In genomic region chr18:77870894-77871293, GRCh38 we compare ENCODE assay signal across 27 cellular contexts.
"Had no signal": no experiment of that assay in that cellular context is flagged by ENCODE, and none has a peak within 500 bp of the region (broad histone marks: within the 10 kb centered on the region; RNA-seq: fewer than 3 reads in every experiment).

No MANE protein-coding gene starts in this region.

- ATAC-seq: activated naive CD4-positive, alpha-beta T cell treated with anti-CD3 and anti-CD28 coated beads, Interleukin-2, amount 50 U/mL, for 72 hours; activated T-cell treated with anti-CD3 and anti-CD28 coated beads, Interleukin-2, amount 50 U/mL, for 72 hours; esophagus mucosa; T-helper 17 cell had no signal

- H3K27ac ChIP-seq: ascending aorta, breast epithelium, cardiac muscle cell, dorsolateral prefrontal cortex had no signal

- FAIRE-seq: frontal cortex had no signal

- H3K27me3 ChIP-seq: ascending aorta, cardiac muscle cell had no signal

- H3K36me3 ChIP-seq: ascending aorta, breast epithelium, cardiac muscle cell had no signal

- H3K4me3 ChIP-seq: ascending aorta, breast epithelium, cardiac muscle cell, coronary artery, dorsolateral prefrontal cortex had no signal

- DNase-seq: activated CD4-positive, alpha-beta memory T cell treated with anti-CD3 and anti-CD28 coated beads, Interleukin-2, amount 10 ng/mL, durations not matched to agents 7 days and 5 days; activated CD4-positive, alpha-beta T cell treated with anti-CD3 and anti-CD28 coated beads for 1 hour; activated CD4-positive, alpha-beta T cell treated with anti-CD3 and anti-CD28 coated beads for 4 hours; activated CD4-positive, alpha-beta T cell treated with anti-CD3 and anti-CD28 coated beads, Interleukin-2, amount 10 ng/mL, durations not matched to agents 7 days and 5 days; activated CD4-positive, alpha-beta T cell treated with anti-CD3 and anti-CD28 coated beads, Interleukin-2, amount 50 U/mL, for 4 hours; activated CD8-positive, alpha-beta memory T cell treated with anti-CD3 and anti-CD28 coated beads, Interleukin-2, amount 50 U/mL, for 48 hours; activated gamma-delta T cell; activated naive CD4-positive, alpha-beta T cell; activated naive CD4-positive, alpha-beta T cell treated with anti-CD3 and anti-CD28 coated beads, Interleukin-2, amount 10 ng/mL, durations not matched to agents 7 days and 5 days; activated naive CD8-positive, alpha-beta T cell treated with anti-CD3 and anti-CD28 coated beads, Interleukin-2, amount 10 ng/mL, durations not matched to agents 7 days and 5 days; activated T-cell treated with anti-CD3 and anti-CD28 coated beads for 4 hours; activated T-cell treated with anti-CD3 and anti-CD28 coated beads, Interleukin-2, amount 50 U/mL, for 24 hours; activated T-cell treated with anti-CD3 and anti-CD28 coated beads, Interleukin-2, amount 50 U/mL, for 72 hours; dorsolateral prefrontal cortex; effector memory CD4-positive, alpha-beta T cell; endodermal cell; foreskin fibroblast; T-helper 1 cell; T-helper 17 cell; T1000 had no signal

- H3K4me1 ChIP-seq: ascending aorta, breast epithelium had no signal

- H3K9me3 ChIP-seq: ascending aorta had no signal
